In the genomic region with DNA sequence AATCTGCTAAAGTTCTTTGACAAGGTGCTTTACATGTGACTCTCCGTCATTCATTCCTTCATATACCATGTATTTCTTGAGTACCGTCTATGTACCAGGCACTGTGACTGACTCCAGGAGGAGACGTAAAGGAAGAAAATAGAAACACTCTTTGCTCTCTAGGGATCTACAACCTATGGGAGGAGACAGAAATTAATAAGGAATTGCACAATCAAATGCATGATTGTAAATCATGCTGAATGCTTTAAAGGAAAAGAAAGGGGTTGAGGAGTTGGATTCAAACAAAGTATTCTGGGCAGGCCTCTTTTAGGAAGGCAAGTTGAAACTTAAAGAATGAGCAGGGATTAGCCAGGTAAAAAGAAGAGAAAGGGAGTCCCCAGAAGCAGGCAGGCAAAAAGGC, we compare ENCODE assay signal across 10 cellular contexts.
A peak's percentile ranks its signal among the peaks of the same experiment; 100 is the strongest.
DNase-seq lines count a peak whose midpoint lies in the region; ATAC-seq and TF ChIP-seq lines count a peak whose summit lies in the region.
"Had no signal": no experiment of that assay in that cellular context is flagged by ENCODE, and none has a peak within 500 bp of the region (broad histone marks: within the 10 kb centered on the region; RNA-seq: fewer than 3 reads in every experiment).

No MANE protein-coding gene starts in this region.

- ATAC-seq in left colon (peak; percentile 42), gastrocnemius medialis (no peak)

- no peak for TF ChIP-seq POLR2A in gastrocnemius medialis (IDR thresholded peaks at IDR 0.05)

- no peak for TF ChIP-seq CTCF in gastrocnemius medialis (IDR thresholded peaks at IDR 0.05 in 4 of 5, conservative IDR thresholded peaks at IDR 0.05 in 1 of 5)
- no peak for TF ChIP-seq CTCF in brain microvascular endothelial cell (IDR thresholded peaks at IDR 0.05; ENCODE audit: low read depth, low read length, missing control alignments)

- intact Hi-C loops in left colon (cut with DNase I, micrococcal nuclease) = no loop called here
- intact Hi-C loops in gastrocnemius medialis (cut with DNase I; ENCODE audit: low total_unique reads) = loop anchor here (5.0 kb wide), 1 partner anchor 276 kb away; a partner anchor contains a TSS

- H3K4me1 ChIP-seq in BLaER1 treated with 17β-estradiol and CSF1 and Interleukin-3, amounts not matched to agents 10 nM and 100 nM = peaks cover 13 to 26% (median 21%) of the 10 kb centered on the region in 10 experiments
- peaks cover 26 to 52% of the 10 kb centered on the region in 2 donors for H3K4me1 ChIP-seq in gastrocnemius medialis

- no peaks in the 10 kb centered on the region for H4K20me1 ChIP-seq in BLaER1 treated with 17β-estradiol and CSF1 and Interleukin-3, amounts not matched to agents 10 nM and 100 nM

- H3K36me3 ChIP-seq in BLaER1 treated with 17β-estradiol and CSF1 and Interleukin-3, amounts not matched to agents 10 nM and 100 nM = no peaks in the 10 kb centered on the region
- H3K36me3 ChIP-seq in gastrocnemius medialis (no peaks in the 10 kb centered on the region), brain microvascular endothelial cell (replicated peaks) (no peaks in the 10 kb centered on the region)

- in situ Hi-C loops in gastrocnemius medialis (cut with MboI; ENCODE audit: low sequenced_read_pairs in 4 of 4) (loop anchor here in 2 of 4 donors (25.0 kb wide), 1 partner anchor 270 kb away; a partner anchor contains a TSS), brain microvascular endothelial cell (cut with HindIII; ENCODE audit: low pct_ligation_motif_present, low sequenced_read_pairs) (no loop called here), ACHN (cut with HindIII; ENCODE audit: low pct_ligation_motif_present, low pct_unique_long_range_greater_than_20kb, low sequenced_read_pairs) (no loop called here)

- peak; percentile 78 for DNase-seq in amniotic epithelial cell (ENCODE audit: low read depth)
- DNase-seq in left colon = no peak
- no peak for DNase-seq in gastrocnemius medialis
- DNase-seq in brain microvascular endothelial cell = no peak
- DNase-seq in stimulated activated naive CD4-positive, alpha-beta T cell (lab: John Stamatoyannopoulos, UW) = no peak
- DNase-seq in UCSD-AML1 (lab: John Stamatoyannopoulos, UW; ENCODE audit: unreplicated experiment) = no peak
- DNase-seq in ACHN = no peak
- DNase-seq: activated gamma-delta T cell, T-helper 17 cell had no signal

- H3K27me3 ChIP-seq in BLaER1 treated with 17β-estradiol and CSF1 and Interleukin-3, amounts not matched to agents 10 nM and 100 nM = no peaks in the 10 kb centered on the region
- H3K27me3 ChIP-seq in gastrocnemius medialis = no peaks in the 10 kb centered on the region
- no peaks in the 10 kb centered on the region for H3K27me3 ChIP-seq in brain microvascular endothelial cell (replicated peaks)

- H3K4me3 ChIP-seq in BLaER1 treated with 17β-estradiol and CSF1 and Interleukin-3, amounts not matched to agents 10 nM and 100 nM = no peak overlapping the region
- no peak overlapping the region for H3K4me3 ChIP-seq in gastrocnemius medialis
- no peak overlapping the region for H3K4me3 ChIP-seq in brain microvascular endothelial cell (ENCODE audit: low read depth, low read length)

- H3K4me2 ChIP-seq in BLaER1 treated with 17β-estradiol and CSF1 and Interleukin-3, amounts not matched to agents 10 nM and 100 nM = peak overlapping the region in 8 of 11 experiments; percentile 4 to 56 (median 16); a peak in 9 of 22 replicates

- H3K9ac ChIP-seq in BLaER1 treated with 17β-estradiol and CSF1 and Interleukin-3, amounts not matched to agents 10 nM and 100 nM = no peak overlapping the region

- H3K9me3 ChIP-seq in BLaER1 treated with 17β-estradiol and CSF1 and Interleukin-3, amounts not matched to agents 10 nM and 100 nM (replicated peaks in 1 of 11) = peaks cover 0 to 11% (median 0%) of the 10 kb centered on the region in 11 experiments; a peak in 2 of 22 replicates
- no peaks in the 10 kb centered on the region for H3K9me3 ChIP-seq in gastrocnemius medialis

- H3K27ac ChIP-seq in BLaER1 treated with 17β-estradiol and CSF1 and Interleukin-3, amounts not matched to agents 10 nM and 100 nM = peak overlapping the region in 4 of 11 experiments; percentile 28 to 57 (median 43); a peak in 3 of 22 replicates
- peak overlapping the region in 3 of 4 donors; percentile 33 to 61 (median 43) for H3K27ac ChIP-seq in gastrocnemius medialis
- no peak overlapping the region for H3K27ac ChIP-seq in brain microvascular endothelial cell
